16 cellular contexts compared by ENCODE assay signal in the genomic region with DNA sequence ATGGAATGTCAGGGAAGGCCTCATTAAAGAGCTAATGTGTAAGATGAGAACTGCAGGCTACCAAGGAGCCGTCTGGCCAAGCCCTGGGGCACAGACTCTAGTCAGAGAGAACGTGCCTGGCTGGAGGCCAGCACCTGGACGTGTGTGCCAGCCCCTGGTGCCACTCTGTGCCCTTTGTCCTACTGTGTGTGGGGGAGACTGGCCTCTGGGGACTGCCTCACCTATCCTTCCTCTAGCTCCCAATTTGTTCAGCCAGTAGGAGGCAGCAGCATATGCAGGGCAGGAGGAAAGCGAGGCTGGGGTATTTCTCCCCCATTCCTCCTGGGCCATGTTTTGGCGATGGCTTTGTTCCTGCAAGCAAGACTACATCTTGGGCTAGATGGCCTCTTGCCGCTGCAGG. TPM values are rescaled to one million over a fixed set of nuclear protein-coding genes. Genes with fewer than 3 reads are reported as not detected.
DNase-seq lines count a peak whose midpoint lies in the region; ATAC-seq, FAIRE-seq and TF ChIP-seq lines count a peak whose summit lies in the region.
"Had no signal": no experiment of that assay in that cellular context is flagged by ENCODE, and none has a peak within 500 bp of the region (broad histone marks: within the 10 kb centered on the region; RNA-seq: fewer than 3 reads in every experiment).

No MANE protein-coding gene starts in this region.

- no peak overlapping the region for H3K4me3 Mint-ChIP-seq in osteocyte (ENCODE audit: unreplicated experiment)
- H3K4me3 Mint-ChIP-seq in stimulated activated naive CD8-positive, alpha-beta T cell treated with anti-CD3 and anti-CD28 coated beads, Interleukin-15, amount 100 ng/mL, for 72 hours = no peak overlapping the region
- H3K4me3 Mint-ChIP-seq: activated naive CD8-positive, alpha-beta T cell treated with anti-CD3 and anti-CD28 coated beads, Interleukin-2, amount 50 U/mL, for 24 hours; CD4-positive, alpha-beta T cell had no signal

- no peaks in the 10 kb centered on the region for H3K27me3 ChIP-seq in BE2C

- ATAC-seq in left lobe of liver = peak; percentile 28
- ATAC-seq in HG03280 (IDR thresholded peaks at IDR 0.05; ENCODE audit: unreplicated experiment) = no peak
- no peak for ATAC-seq in stimulated activated naive CD8-positive, alpha-beta T cell treated with anti-CD3 and anti-CD28 coated beads, Interleukin-15, amount 100 ng/mL, for 72 hours
- ATAC-seq: activated naive CD8-positive, alpha-beta T cell treated with anti-CD3 and anti-CD28 coated beads, Interleukin-2, amount 50 U/mL, for 24 hours had no signal

- FAIRE-seq in D721Med (lab: Jason Lieb, UNC) = no peak
- FAIRE-seq: islet of Langerhans had no signal

- H3K36me3 Mint-ChIP-seq in osteocyte (ENCODE audit: unreplicated experiment) = peaks cover 31% of the 10 kb centered on the region

- peaks cover 17% of the 10 kb centered on the region for H3K36me3 ChIP-seq in BE2C

- no peaks in the 10 kb centered on the region for H3K27me3 Mint-ChIP-seq in osteocyte (ENCODE audit: unreplicated experiment)
- no peaks in the 10 kb centered on the region for H3K27me3 Mint-ChIP-seq in stimulated activated naive CD8-positive, alpha-beta T cell treated with anti-CD3 and anti-CD28 coated beads, Interleukin-15, amount 100 ng/mL, for 72 hours
- H3K27me3 Mint-ChIP-seq: activated naive CD8-positive, alpha-beta T cell treated with anti-CD3 and anti-CD28 coated beads, Interleukin-2, amount 50 U/mL, for 24 hours; CD4-positive, alpha-beta T cell had no signal

- H3K4me1 Mint-ChIP-seq in osteocyte (ENCODE audit: unreplicated experiment) = peaks cover 2% of the 10 kb centered on the region
- no peaks in the 10 kb centered on the region for H3K4me1 Mint-ChIP-seq in stimulated activated naive CD8-positive, alpha-beta T cell treated with anti-CD3 and anti-CD28 coated beads, Interleukin-15, amount 100 ng/mL, for 72 hours
- H3K4me1 Mint-ChIP-seq: activated naive CD8-positive, alpha-beta T cell treated with anti-CD3 and anti-CD28 coated beads, Interleukin-2, amount 50 U/mL, for 24 hours had no signal

- no peak for DNase-seq in D721Med (ENCODE audit: insufficient read length, low spot score)
- DNase-seq in left lobe of liver (ENCODE audit: low spot score) = no peak
- no peak for DNase-seq in osteocyte (ENCODE audit: extremely low spot score, unreplicated experiment)
- DNase-seq in BE2C = no peak
- no peak for DNase-seq in stimulated activated naive CD8-positive, alpha-beta T cell treated with anti-CD3 and anti-CD28 coated beads, Interleukin-15, amount 100 ng/mL, for 72 hours
- DNase-seq: activated naive CD8-positive, alpha-beta T cell treated with anti-CD3 and anti-CD28 coated beads, Interleukin-2, amount 50 U/mL, for 24 hours; activated T-cell treated with anti-CD3 and anti-CD28 coated beads for 4 hours; CD4-positive, alpha-beta T cell; dermis blood vessel endothelial cell; foreskin melanocyte; NCI-H526 had no signal

- peaks cover 5% of the 10 kb centered on the region for H3K9me3 Mint-ChIP-seq in osteocyte (ENCODE audit: unreplicated experiment)
- no peaks in the 10 kb centered on the region for H3K9me3 Mint-ChIP-seq in stimulated activated naive CD8-positive, alpha-beta T cell treated with anti-CD3 and anti-CD28 coated beads, Interleukin-15, amount 100 ng/mL, for 72 hours
- H3K9me3 Mint-ChIP-seq: CD4-positive, alpha-beta T cell had no signal

- H3K9me3 ChIP-seq in BE2C = no peaks in the 10 kb centered on the region

- TF ChIP-seq CTCF in D721Med (IDR thresholded peaks at IDR 0.05; ENCODE audit: insufficient read depth, missing control alignments) (peak; percentile 7), LNCAP (IDR thresholded peaks at IDR 0.05) (peak; percentile 28; the same call in 1 of the 2 replicates), osteocyte (IDR thresholded peaks at IDR 0.05) (no peak), BE2C (IDR thresholded peaks at IDR 0.05; ENCODE audit: low read depth, low read length) (no peak; the same call in 1 of the 2 replicates)

- H3K27ac ChIP-seq in angular gyrus (ENCODE audit: low read depth, low read length) = peak overlapping the region; percentile 52
- H3K27ac ChIP-seq: VCaP had no signal

- H3K4me1 ChIP-seq in BE2C = no peaks in the 10 kb centered on the region

- no peak overlapping the region for H3K27ac Mint-ChIP-seq in osteocyte (ENCODE audit: unreplicated experiment)
- no peak overlapping the region for H3K27ac Mint-ChIP-seq in stimulated activated naive CD8-positive, alpha-beta T cell treated with anti-CD3 and anti-CD28 coated beads, Interleukin-15, amount 100 ng/mL, for 72 hours
- H3K27ac Mint-ChIP-seq: activated naive CD8-positive, alpha-beta T cell treated with anti-CD3 and anti-CD28 coated beads, Interleukin-2, amount 50 U/mL, for 24 hours; CD4-positive, alpha-beta T cell had no signal

- no peak overlapping the region for H3K4me3 ChIP-seq in BE2C (ENCODE audit: low read depth, low read length)

RNA-seq across cellular contexts. Expression of a gene that starts 37.1 kb away (rescaled TPM):
- total RNA-seq in left lobe of liver = 4.9 TPM
- total RNA-seq in osteocyte = 24.0 and 24.2 TPM in 2 replicates
- 38.9 TPM for polyA plus RNA-seq in BE2C (2012; ENCODE audit: insufficient read depth, insufficient read length, low read depth)

RNA-seq across cellular contexts. Expression of a gene that starts 37.1 kb away (rescaled TPM):
- total RNA-seq in left lobe of liver (2.5 TPM), osteocyte (5.3 and 5.8 TPM in 2 replicates)
- 3.2 TPM for polyA plus RNA-seq in BE2C (2012; ENCODE audit: insufficient read depth, insufficient read length, low read depth)

Comparison
In these comparisons a context has a peak if more than half of its experiments do, and no peak if none do; other contexts are left out.
1. CTCF ChIP-seq: peak in D721Med (single experiment) and LNCAP (single experiment); none in osteocyte (single experiment) and BE2C (single experiment).